In the genomic region with DNA sequence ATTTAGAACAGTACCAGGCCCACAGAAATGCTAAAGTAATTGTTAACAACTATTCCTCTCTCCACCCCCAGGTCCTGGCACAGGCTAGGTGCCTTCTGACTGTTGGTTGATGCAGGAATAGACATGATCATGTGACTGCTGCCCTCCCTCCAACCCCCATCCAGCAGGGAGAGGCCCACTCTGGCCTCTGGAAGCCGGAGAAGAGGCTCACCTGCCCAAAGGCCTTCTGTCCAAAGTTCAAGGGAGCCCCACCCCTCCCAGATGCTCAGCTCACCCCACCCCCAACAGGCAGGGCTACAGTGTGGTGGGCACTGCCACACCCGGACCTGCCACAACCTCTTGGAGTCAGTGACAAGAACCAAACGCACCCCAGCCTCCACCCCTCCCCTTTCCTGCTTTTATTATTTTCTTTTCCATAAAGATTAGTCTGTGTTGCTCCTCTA, we compare ENCODE assay signal across 23 cellular contexts. TPM values are rescaled to one million over a fixed set of nuclear protein-coding genes. Genes with fewer than 3 reads are reported as not detected.
A peak's percentile ranks its signal among the peaks of the same experiment; 100 is the strongest.
DNase-seq lines count a peak whose midpoint lies in the region; ATAC-seq, FAIRE-seq and TF ChIP-seq lines count a peak whose summit lies in the region.
"Had no signal": no experiment of that assay in that cellular context is flagged by ENCODE, and none has a peak within 500 bp of the region (broad histone marks: within the 10 kb centered on the region; RNA-seq: fewer than 3 reads in every experiment).

No MANE protein-coding gene starts in this region.

- H3K27ac ChIP-seq in K562 (ENCODE audit: extremely low read depth, low read depth, low read length) = no peak overlapping the region
- peak overlapping the region in 2 of 3 donors; percentile 71 for H3K27ac ChIP-seq in thyroid gland
- H3K27ac ChIP-seq in tibial nerve = no peak overlapping the region
- no peak overlapping the region for H3K27ac ChIP-seq in PC-3 (ENCODE audit: low read length)
- H3K27ac ChIP-seq: ovary had no signal

- no peak for FAIRE-seq in K562 (lab: Jason Lieb, UNC)
- FAIRE-seq: GM12891 had no signal

- H3K4me3 ChIP-seq in K562 (no peak overlapping the region), mucosa of descending colon (no peak overlapping the region), thyroid gland (replicated peaks in 1 of 3) (no peak overlapping the region), tibial nerve (no peak overlapping the region), PC-3 (ENCODE audit: low read length) (no peak overlapping the region)
- H3K4me3 ChIP-seq: GM23338, ovary had no signal

- H3K4me1 ChIP-seq in K562 (replicated peaks in 1 of 2; ENCODE audit: control insufficient read depth in 2 of 2, insufficient read depth in 2 of 2, low read length in 2 of 2) = peaks cover 0 to 3% of the 10 kb centered on the region in 2 experiments; a peak in 2 of 5 replicates
- H3K4me1 ChIP-seq in mucosa of descending colon (ENCODE audit: low read depth) = peaks cover 20% of the 10 kb centered on the region
- H3K4me1 ChIP-seq in thyroid gland = peaks cover 14 to 24% of the 10 kb centered on the region in 2 donors
- H3K4me1 ChIP-seq in tibial nerve = no peaks in the 10 kb centered on the region
- no peaks in the 10 kb centered on the region for H3K4me1 ChIP-seq in PC-3 (ENCODE audit: insufficient read depth, low read length)

- TF ChIP-seq POLR2A in K562 (conservative IDR thresholded peaks at IDR 0.05) (no peak), thyroid gland (IDR thresholded peaks at IDR 0.05) (no peak), tibial nerve (IDR thresholded peaks at IDR 0.05) (no peak)

- CTCF ChIA-PET in K562 (lab: Yijun Ruan, JAX; ENCODE audit: low intra/inter-chr PET ratio) (no interaction called here), PC-3 (lab: Charles Lee) (no interaction called here)

- H3K9me2 ChIP-seq in PC-3 (replicated peaks; ENCODE audit: low read length) = no peaks in the 10 kb centered on the region

- H4K20me1 ChIP-seq in K562 (replicated peaks; ENCODE audit: control insufficient read depth, insufficient read depth, low read length) = peaks cover 20% of the 10 kb centered on the region
- no peaks in the 10 kb centered on the region for H4K20me1 ChIP-seq in PC-3 (ENCODE audit: low read length)

- no TSS peak for BruUV-seq in K562 (replicated peaks; lab: Mats Ljungman, UMichigan)
- BruUV-seq in PC-3 (replicated peaks; lab: Mats Ljungman, UMichigan) = no TSS peak

- 11% methylated on average over 3 of the region's 3 CpGs for WGBS in K562 (ENCODE audit: insufficient coverage, low coverage, missing lambda C conversion rate)
- 33 to 37% methylated on average over 3 of the region's 3 CpGs for WGBS in thyroid gland, 2 donors
- 55 to 56% methylated on average over 3 of the region's 3 CpGs for WGBS in tibial nerve, 2 donors

- no peaks in the 10 kb centered on the region for H3K79me2 ChIP-seq in K562 (ENCODE audit: control insufficient read depth, insufficient read depth, low read length)
- no peaks in the 10 kb centered on the region for H3K79me2 ChIP-seq in PC-3 (ENCODE audit: low read length)

- H3K4me2 ChIP-seq in K562 (ENCODE audit: insufficient read depth, low read length) = no peak overlapping the region
- no peak overlapping the region for H3K4me2 ChIP-seq in PC-3 (ENCODE audit: low read length)
- H3K4me2 ChIP-seq: GM23338 had no signal

- TF ChIP-seq EP300 in K562 (IDR thresholded peaks at IDR 0.05; ENCODE audit: low read length) (no peak), tibial nerve (IDR thresholded peaks at IDR 0.05) (no peak)

- H2AFZ ChIP-seq in K562 (ENCODE audit: low read depth, low read length) (no peak overlapping the region), PC-3 (ENCODE audit: low read length) (no peak overlapping the region)
- H2AFZ ChIP-seq: GM23338 had no signal

- TF ChIP-seq CTCF in K562 (IDR thresholded peaks at IDR 0.05 in 2 of 3, conservative IDR thresholded peaks at IDR 0.05 in 1 of 3; ENCODE audit: insufficient read depth in 2 of 3, low read depth in 1 of 3, low read length in 3 of 3) (no peak), mucosa of descending colon (IDR thresholded peaks at IDR 0.05) (no peak), thyroid gland (IDR thresholded peaks at IDR 0.05) (no peak), tibial nerve (IDR thresholded peaks at IDR 0.05) (no peak), PC-3 (conservative IDR thresholded peaks at IDR 0.05; ENCODE audit: low read depth, low read length) (no peak)

- in situ Hi-C loops in K562 (cut with MboI) = no loop called here

- TF ChIP-seq RAD21 in K562 (CRISPR knock-in tag; conservative IDR thresholded peaks at IDR 0.05 in 1 of 2, IDR thresholded peaks at IDR 0.05 in 1 of 2) = no peak

- ATAC-seq in K562 (no peak), mucosa of descending colon (peak; percentile 90), PC-3 (no peak)
- ATAC-seq: activated CD4-positive, CD25-positive, alpha-beta regulatory T cell treated with anti-CD3 and anti-CD28 coated beads, Interleukin-2, amount 50 U/mL, for 24 hours; effector memory CD8-positive, alpha-beta T cell; left ventricle myocardium superior; sciatic nerve; SK-N-SH treated with all-trans-retinoic acid at 6 μM for 48 hours had no signal

- no peaks in the 10 kb centered on the region for H3K36me3 ChIP-seq in K562 (ENCODE audit: control insufficient read depth, insufficient read depth, low read length)
- no peaks in the 10 kb centered on the region for H3K36me3 ChIP-seq in mucosa of descending colon (ENCODE audit: low read depth)
- H3K36me3 ChIP-seq in thyroid gland = no peaks in the 10 kb centered on the region
- H3K36me3 ChIP-seq in tibial nerve = no peaks in the 10 kb centered on the region
- no peaks in the 10 kb centered on the region for H3K36me3 ChIP-seq in PC-3 (ENCODE audit: low read depth, low read length)
- H3K36me3 ChIP-seq: ovary had no signal

- no peaks in the 10 kb centered on the region for H3K9me1 ChIP-seq in K562 (ENCODE audit: control insufficient read depth, insufficient read depth, low read length)

- H3F3A ChIP-seq in PC-3 (ENCODE audit: low read length, unreplicated experiment) = no peaks in the 10 kb centered on the region

- H3K9me3 ChIP-seq in K562 (replicated peaks; ENCODE audit: control insufficient read depth, insufficient read depth, low read depth, low read length) = no peaks in the 10 kb centered on the region
- no peaks in the 10 kb centered on the region for H3K9me3 ChIP-seq in mucosa of descending colon
- no peaks in the 10 kb centered on the region for H3K9me3 ChIP-seq in thyroid gland
- no peaks in the 10 kb centered on the region for H3K9me3 ChIP-seq in tibial nerve
- H3K9me3 ChIP-seq in PC-3 (ENCODE audit: low read length) = no peaks in the 10 kb centered on the region
- H3K9me3 ChIP-seq: ovary had no signal

- H3K27me3 ChIP-seq in K562 (ENCODE audit: control insufficient read depth in 2 of 2, insufficient read depth in 2 of 2, low read length in 2 of 2) (peaks cover 18 to 40% of the 10 kb centered on the region in 2 experiments; a peak in 4 of 5 replicates), thyroid gland (no peaks in the 10 kb centered on the region), tibial nerve (peaks cover 0 to 6% of the 10 kb centered on the region in 2 donors), PC-3 (ENCODE audit: low read length) (no peaks in the 10 kb centered on the region)
- H3K27me3 ChIP-seq: ovary had no signal

- POLR2A ChIA-PET in K562 (lab: Yijun Ruan, JAX) (interaction anchor here (0.7 to 1.2 kb wide), 2 partner anchors 28 to 75 kb away, joined by 3 to 4 read pairs; no protein-coding TSS in a partner anchor), PC-3 (lab: Charles Lee; ENCODE audit: unreplicated experiment) (no interaction called here)

- H3K9ac ChIP-seq in K562 (ENCODE audit: insufficient read depth in 1 of 2, low read depth in 2 of 2, low read length in 2 of 2) (no peak overlapping the region), PC-3 (ENCODE audit: low read length) (no peak overlapping the region)

- peak; percentile 39 for DNase-seq in HT-29 (ENCODE audit: low spot score)
- DNase-seq in K562 (ENCODE audit: extremely low read depth in 1 of 4, low spot score in 3 of 4) = no peak
- peak; percentile 85 to 87 (median 87) for DNase-seq in mucosa of descending colon
- peak in 1 of 2 donors; percentile 14 for DNase-seq in thyroid gland
- no peak for DNase-seq in tibial nerve (ENCODE audit: low spot score in 2 of 2)
- no peak for DNase-seq in PC-3
- no peak for DNase-seq in dermis blood vessel endothelial cell
- DNase-seq in cerebellar nuclear complex (lab: John Stamatoyannopoulos, UW) = no peak
- DNase-seq: activated naive CD4-positive, alpha-beta T cell treated with anti-CD3 and anti-CD28 coated beads, Interleukin-2, amount 50 U/mL, for 16 hours; activated T-cell treated with anti-CD3 and anti-CD28 coated beads, Interleukin-2, amount 50 U/mL, for 24 hours; aorta; CD4-positive, alpha-beta memory T cell; DMS79 treated with DMSO at 0.1 percent for 48 hours; effector memory CD8-positive, alpha-beta T cell; left ventricle myocardium superior; NCI-H524; ovary; T-helper 9 cell had no signal

- intact Hi-C loops in K562 (cut with micrococcal nuclease) (no loop called here), mucosa of descending colon (cut with DNase I, micrococcal nuclease) (no loop called here), thyroid gland (cut with DNase I) (no loop called here), PC-3 (cut with micrococcal nuclease) (no loop called here)

TF ChIP-seq in K562, 482 proteins besides CTCF, POLR2A, EP300 and RAD21 (continues in another document):
- TF ChIP-seq RBFOX2 (IDR thresholded peaks at IDR 0.05; ENCODE audit: low read depth, low read length) = no peak

RNA-seq across cellular contexts. Expression of gene FOXP4, which starts 26.9 kb away (rescaled TPM):
- total RNA-seq in HT-29 (2014; rRNA removed; shearing (Covaris generic)) = 17.2 and 18.4 TPM in 2 replicates
- total RNA-seq in K562 (2011; cell fraction: chromatin; rRNA removed; ENCODE audit: low replicate concordance) = 5.5 and 10.3 TPM in 2 replicates
- 4.9 and 8.2 TPM in 2 replicates for total RNA-seq in K562 (2011; cell fraction: nucleolus; rRNA removed)
- total RNA-seq in K562 (2011; cell fraction: nucleoplasm; rRNA removed) = 5.6 and 10.2 TPM in 2 replicates
- total RNA-seq in K562 (2014; rRNA removed) = 3.4 and 5.9 TPM in 2 replicates
- 0.70 and 1.1 TPM in 2 replicates for total RNA-seq in K562 (2014; rRNA removed; fragmentation: Illumina TruSeq; extraction: Trizol)
- 2.3 TPM in 2 replicates for total RNA-seq in K562 (2015; rRNA removed; fragmentation: Illumina TruSeq; extraction: Trizol)
- total RNA-seq in K562 (2021) = 26.7 and 29.4 TPM in 2 replicates
- 1.2 and 2.9 TPM in 2 replicates for polyA plus RNA-seq in K562 (2011; rRNA removed)
- 1.5 and 3.9 TPM in 2 replicates for polyA plus RNA-seq in K562 (2011; cell fraction: cytosol; rRNA removed)
- polyA plus RNA-seq in K562 (2011; cell fraction: nucleus; rRNA removed) = 4.4 and 9.6 TPM in 2 replicates
- 17.6 and 30.3 TPM in 2 replicates for polyA plus RNA-seq in K562 (2012)
- 5.9 and 13.8 TPM in 2 replicates for polyA plus RNA-seq in K562 (2014; fragmentation: Illumina TruSeq; extraction: Trizol)
- polyA plus RNA-seq in K562 (2014; fragmentation: Nextera tagmentation; extraction: Ambion mirVana) = under 1 TPM; 0.11 TPM
- 6.7 and 7.4 TPM in 2 replicates for polyA plus RNA-seq in K562 (2014; rRNA removed)
- 0.87 and 1.4 TPM in 2 replicates for polyA minus RNA-seq in K562 (2011; rRNA and poly(A)+ RNA removed)
- 7.2 and 14.0 TPM in 2 replicates for polyA minus RNA-seq in K562 (2011; cell fraction: cytosol; rRNA and poly(A)+ RNA removed)
- polyA minus RNA-seq in K562 (2011; cell fraction: nucleus; rRNA and poly(A)+ RNA removed) = 2.9 and 4.7 TPM in 2 replicates
- 10 to 100 TPM; 31.5 to 34.9 (median 33.8) TPM for total RNA-seq in mucosa of descending colon
- 10 to 100 TPM; 12.6 to 42.4 (median 23.7) TPM for total RNA-seq in thyroid gland
- total RNA-seq in tibial nerve = 10 to 100 TPM; 11.1 to 16.2 (median 14.7) TPM
- total RNA-seq in PC-3 (2014; rRNA removed) = 6.7 and 15.5 TPM in 2 replicates
- total RNA-seq in dermis blood vessel endothelial cell = 4.4 and 9.2 TPM in 2 replicates

Comparison
In these comparisons a context has a peak if more than half of its experiments do, and no peak if none do; other contexts are left out.
1. DNase-seq: peak in HT-29 (single experiment) and mucosa of descending colon (3 of 3); none in K562 (0 of 4), tibial nerve (0 of 2), PC-3 (single experiment), dermis blood vessel endothelial cell (single experiment) and cerebellar nuclear complex (0 of 2).
2. H3K27ac ChIP-seq: peak in thyroid gland (2 of 3); none in K562 (single experiment), tibial nerve (0 of 4) and PC-3 (single experiment).